Comparison of ENCODE assay signal across 10 cellular contexts in genomic region chr6:43578748-43579147, GRCh38. TPM values are rescaled to one million over a fixed set of nuclear protein-coding genes. Genes with fewer than 3 reads are reported as not detected.
DNase-seq lines count a peak whose midpoint lies in the region; ATAC-seq and TF ChIP-seq lines count a peak whose summit lies in the region.
"Had no signal": no experiment of that assay in that cellular context is flagged by ENCODE, and none has a peak within 500 bp of the region (broad histone marks: within the 10 kb centered on the region; RNA-seq: fewer than 3 reads in every experiment).

No MANE protein-coding gene starts in this region.

- TF ChIP-seq CTCF in natural killer cell (IDR thresholded peaks at IDR 0.05) = no peak
- no peak for TF ChIP-seq CTCF in activated B cell treated with CpG ODN at 0.5 μM for 24 hours (IDR thresholded peaks at IDR 0.05)
- no peak for TF ChIP-seq CTCF in stomach (IDR thresholded peaks at IDR 0.05)

- peaks cover 0 to 42% (median 35%) of the 10 kb centered on the region in 4 donors for H3K4me1 ChIP-seq in stomach

- no peak overlapping the region for H3K4me3 ChIP-seq in stomach
- H3K4me3 ChIP-seq: heart left ventricle had no signal

- H3K27ac Mint-ChIP-seq in natural killer cell treated with Interleukin-12 subunit alpha and Interleukin-12 subunit beta and Interleukin-15 and Interleukin-18, amount 100 ng/mL, for 72 hours = peak overlapping the region in 1 of 2 donors; percentile 19
- H3K27ac Mint-ChIP-seq in natural killer cell (peak overlapping the region in 1 of 2 donors; percentile 47), activated B cell treated with CpG ODN at 0.5 μM for 24 hours (peak overlapping the region; percentile 39)

- H3K4me3 Mint-ChIP-seq in natural killer cell treated with Interleukin-12 subunit alpha and Interleukin-12 subunit beta and Interleukin-15 and Interleukin-18, amount 100 ng/mL, for 72 hours = peak overlapping the region; percentile 30
- H3K4me3 Mint-ChIP-seq in natural killer cell (no peak overlapping the region), activated B cell treated with CpG ODN at 0.5 μM for 24 hours (peak overlapping the region; percentile 39)

- no peak for TF ChIP-seq EP300 in stomach (IDR thresholded peaks at IDR 0.05)

- no peak for ATAC-seq in natural killer cell treated with Interleukin-12 subunit alpha and Interleukin-12 subunit beta and Interleukin-15 and Interleukin-18, amount 100 ng/mL, for 72 hours
- ATAC-seq in natural killer cell = no peak
- no peak for ATAC-seq in activated B cell treated with CpG ODN at 0.5 μM for 24 hours (ENCODE audit: low read depth)
- no peak for ATAC-seq in GM19463 (IDR thresholded peaks at IDR 0.05; ENCODE audit: unreplicated experiment)
- ATAC-seq: heart left ventricle had no signal

- no peak for DNase-seq in natural killer cell treated with Interleukin-12 subunit alpha and Interleukin-12 subunit beta and Interleukin-15 and Interleukin-18, amount 100 ng/mL, for 72 hours (ENCODE audit: low spot score)
- DNase-seq in natural killer cell (no peak), activated B cell treated with CpG ODN at 0.5 μM for 24 hours (no peak), hepatic stellate cell (ENCODE audit: low spot score) (peak; percentile 10), NCI-H1417 (lab: John Stamatoyannopoulos, UW) (no peak), stomach (no peak), pons (ENCODE audit: low spot score) (no peak)
- DNase-seq: heart left ventricle, spleen had no signal

- no peaks in the 10 kb centered on the region for H3K9me3 ChIP-seq in stomach
- H3K9me3 ChIP-seq: heart left ventricle, spleen had no signal

- POLR2A ChIA-PET in activated B cell treated with CpG ODN at 0.5 μM for 24 hours (lab: Charles Lee) = interaction anchor here (0.7 to 1.3 kb wide), 2 partner anchors 57 to 686 kb away, joined by 3 read pairs; partner anchors contain the start of gene MAD2L1BP

- no peaks in the 10 kb centered on the region for H3K27me3 ChIP-seq in stomach
- H3K27me3 ChIP-seq: heart left ventricle, spleen had no signal

- H3K27me3 Mint-ChIP-seq in natural killer cell treated with Interleukin-12 subunit alpha and Interleukin-12 subunit beta and Interleukin-15 and Interleukin-18, amount 100 ng/mL, for 72 hours = no peaks in the 10 kb centered on the region
- H3K27me3 Mint-ChIP-seq in natural killer cell (ENCODE audit: low read depth in 2 of 2) (no peaks in the 10 kb centered on the region), activated B cell treated with CpG ODN at 0.5 μM for 24 hours (no peaks in the 10 kb centered on the region)

- H3K4me1 Mint-ChIP-seq in natural killer cell treated with Interleukin-12 subunit alpha and Interleukin-12 subunit beta and Interleukin-15 and Interleukin-18, amount 100 ng/mL, for 72 hours (ENCODE audit: low read depth in 2 of 2) = peaks cover 24 to 30% of the 10 kb centered on the region in 2 donors
- H3K4me1 Mint-ChIP-seq in natural killer cell (peaks cover 30 to 40% of the 10 kb centered on the region in 2 donors), activated B cell treated with CpG ODN at 0.5 μM for 24 hours (peaks cover 38% of the 10 kb centered on the region)

- CTCF ChIA-PET in activated B cell treated with CpG ODN at 0.5 μM for 24 hours (lab: Charles Lee) = no interaction called here

- no peaks in the 10 kb centered on the region for H3K9me3 Mint-ChIP-seq in natural killer cell treated with Interleukin-12 subunit alpha and Interleukin-12 subunit beta and Interleukin-15 and Interleukin-18, amount 100 ng/mL, for 72 hours
- H3K9me3 Mint-ChIP-seq in natural killer cell (no peaks in the 10 kb centered on the region), activated B cell treated with CpG ODN at 0.5 μM for 24 hours (no peaks in the 10 kb centered on the region)

- peaks cover 10 to 18% (median 16%) of the 10 kb centered on the region in 4 donors for H3K36me3 ChIP-seq in stomach

- H3K27ac ChIP-seq in stomach = no peak overlapping the region

- WGBS in stomach, 5 donors = 62 to 78% (median 73%) methylated on average over 3 of the region's 3 CpGs

- TF ChIP-seq POLR2A in stomach (IDR thresholded peaks at IDR 0.05) = no peak

- intact Hi-C loops in natural killer cell (cut with micrococcal nuclease) = loop anchor here (10.0 kb wide), 1 partner anchor 64 kb away; the partner anchor contains the start of genes LRRC73, POLR1C and YIPF3
- intact Hi-C loops in activated B cell treated with CpG ODN at 0.5 μM for 24 hours (cut with micrococcal nuclease) = loop anchor here (10.0 kb wide), 1 partner anchor 806 kb away; the partner anchor contains the start of gene CDC5L
- intact Hi-C loops in stomach (cut with DNase I; ENCODE audit: low total_unique reads) = no loop called here

- peaks cover 18% of the 10 kb centered on the region for H3K36me3 Mint-ChIP-seq in natural killer cell treated with Interleukin-12 subunit alpha and Interleukin-12 subunit beta and Interleukin-15 and Interleukin-18, amount 100 ng/mL, for 72 hours
- H3K36me3 Mint-ChIP-seq in natural killer cell (no peaks in the 10 kb centered on the region), activated B cell treated with CpG ODN at 0.5 μM for 24 hours (ENCODE audit: low read depth) (peaks cover 33% of the 10 kb centered on the region)

RNA-seq across cellular contexts. Expression of gene POLH, which starts 2.8 kb away (rescaled TPM):
- total RNA-seq in natural killer cell treated with Interleukin-12 subunit alpha and Interleukin-12 subunit beta and Interleukin-15 and Interleukin-18, amount 100 ng/mL, for 72 hours = 10 to 100 TPM; 25.6 to 53.4 TPM
- total RNA-seq in natural killer cell (10 to 100 TPM in 1 of 3 donors, 1 to 10 TPM in 2; 7.7 to 11.2 (median 7.8) TPM), activated B cell treated with CpG ODN at 0.5 μM for 24 hours (23.3 and 26.5 TPM in 2 replicates), stomach (10 to 100 TPM in 1 of 5 donors, 1 to 10 TPM in 4; 5.8 to 47.8 (median 7.9) TPM)
- polyA plus RNA-seq in stomach = 1 to 10 TPM; 1.8 to 6.9 (median 2.4) TPM

RNA-seq across cellular contexts. Expression of gene XPO5, which starts 2.9 kb away (rescaled TPM):
- 100 to 1,000 TPM in 1 of 2 donors, 10 to 100 TPM in 1; 80.0 to 178 TPM for total RNA-seq in natural killer cell treated with Interleukin-12 subunit alpha and Interleukin-12 subunit beta and Interleukin-15 and Interleukin-18, amount 100 ng/mL, for 72 hours
- total RNA-seq in natural killer cell (10 to 100 TPM; 47.6 to 54.6 (median 48.7) TPM), activated B cell treated with CpG ODN at 0.5 μM for 24 hours (54.4 and 59.4 TPM in 2 replicates), stomach (10 to 100 TPM in 4 of 5 donors, 1 to 10 TPM in 1; 4.6 to 46.1 (median 27.7) TPM)
- 10 to 100 TPM in 1 of 3 donors, 1 to 10 TPM in 2; 5.5 to 10.7 (median 5.7) TPM for polyA plus RNA-seq in stomach

RNA-seq across cellular contexts. Expression of gene GTPBP2, which starts 50.3 kb away (rescaled TPM):
- total RNA-seq in natural killer cell treated with Interleukin-12 subunit alpha and Interleukin-12 subunit beta and Interleukin-15 and Interleukin-18, amount 100 ng/mL, for 72 hours = 100 to 1,000 TPM in 1 of 2 donors, 10 to 100 TPM in 1; 85.4 to 116 TPM
- total RNA-seq in natural killer cell (10 to 100 TPM; 56.5 to 71.7 (median 69.3) TPM), activated B cell treated with CpG ODN at 0.5 μM for 24 hours (75.7 and 81.4 TPM in 2 replicates), stomach (10 to 100 TPM; 32.6 to 83.8 (median 66.3) TPM)
- 10 to 100 TPM; 26.3 to 48.4 (median 42.3) TPM for polyA plus RNA-seq in stomach

RNA-seq across cellular contexts. Expression of gene MAD2L1BP, which starts 56.9 kb away (rescaled TPM):
- total RNA-seq in natural killer cell treated with Interleukin-12 subunit alpha and Interleukin-12 subunit beta and Interleukin-15 and Interleukin-18, amount 100 ng/mL, for 72 hours = 10 to 100 TPM; 37.1 to 39.7 TPM
- total RNA-seq in natural killer cell (10 to 100 TPM; 29.9 to 43.3 (median 38.3) TPM), activated B cell treated with CpG ODN at 0.5 μM for 24 hours (40.1 and 40.5 TPM in 2 replicates), stomach (100 to 1,000 TPM in 1 of 5 donors, 10 to 100 TPM in 3, 1 to 10 TPM in 1; 7.8 to 282 (median 21.8) TPM)
- polyA plus RNA-seq in stomach = 10 to 100 TPM; 21.1 to 33.9 (median 23.3) TPM
